8 cellular contexts compared by ENCODE assay signal in the genomic region with DNA sequence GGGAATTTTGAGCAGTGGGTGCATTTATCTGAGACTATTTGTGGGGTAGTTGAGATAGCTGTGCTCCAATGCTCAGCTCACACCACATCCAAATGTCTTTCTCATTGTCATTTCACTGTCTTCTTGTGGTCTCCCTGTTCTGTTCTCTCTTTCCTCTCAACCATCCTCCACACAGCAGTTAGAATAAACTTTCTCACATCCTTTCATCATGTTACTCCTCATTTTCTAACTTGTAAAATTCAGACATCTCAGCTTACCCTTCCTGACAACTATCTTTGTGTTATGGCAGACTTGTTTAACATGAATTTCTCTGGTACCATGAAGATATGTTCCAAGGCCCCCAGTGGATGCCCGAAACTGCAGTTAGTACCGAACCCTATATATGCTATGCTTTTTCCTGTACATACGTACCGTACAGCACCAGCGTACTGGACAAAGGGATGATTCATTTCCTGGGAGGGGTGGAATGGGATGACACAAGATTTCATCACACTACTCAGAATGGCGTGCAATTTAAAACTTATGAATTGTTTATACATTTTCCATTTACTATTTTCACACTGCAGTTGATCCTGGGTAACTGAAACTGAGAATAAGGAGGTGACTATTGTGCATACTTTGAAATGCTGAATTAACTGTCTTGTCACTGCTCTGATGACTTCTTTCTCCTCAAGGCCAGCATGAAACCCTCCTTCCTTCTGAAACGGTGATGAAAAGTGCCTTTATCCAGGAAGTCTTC.
DNase-seq lines count a peak whose midpoint lies in the region; ATAC-seq, FAIRE-seq and TF ChIP-seq lines count a peak whose summit lies in the region.

No MANE protein-coding gene starts in this region.

- H3K9me3 ChIP-seq in pancreas, result no peaks in the 10 kb centered on the region

- H3K4me3 Mint-ChIP-seq in IgD-negative memory B cell, result no peak overlapping the region

- H3K4me1 Mint-ChIP-seq in IgD-negative memory B cell, result peaks cover 13 to 23% (median 14%) of the 10 kb centered on the region in 3 donors

- whole genome bisulfite sequencing in pancreas, 2 donors, result 87 to 89% methylated on average over 7 of the region's 7 CpGs

- H3K27ac ChIP-seq in pancreas, result no peak overlapping the region

- H3K27me3 ChIP-seq in pancreas, result no peaks in the 10 kb centered on the region

- peaks cover 0 to under 1% (median 0%) of the 10 kb centered on the region in 3 donors for H3K9me3 Mint-ChIP-seq in IgD-negative memory B cell

- ATAC-seq in pancreas, result no peak

- H3K36me3 Mint-ChIP-seq in IgD-negative memory B cell, result peaks cover 8% of the 10 kb centered on the region

- H3K27ac Mint-ChIP-seq in IgD-negative memory B cell, result peak overlapping the region in 2 of 3 donors; percentile 48 to 76

- H3K4me1 ChIP-seq in pancreas, result no peaks in the 10 kb centered on the region

- TF ChIP-seq CTCF in fibroblast of pulmonary artery (IDR thresholded peaks at IDR 0.05; ENCODE audit: low read length, missing control alignments) (no peak), GM20000 (IDR thresholded peaks at IDR 0.05; ENCODE audit: extremely low read depth, missing control alignments) (no peak), pancreas (IDR thresholded peaks at IDR 0.05) (no peak)

- H3K4me3 ChIP-seq in fibroblast of pulmonary artery (replicated peaks; ENCODE audit: low read depth, low read length) (no peak overlapping the region), pancreas (no peak overlapping the region)

- peak; percentile 26 to 55 for DNase-seq in activated CD4-positive, alpha-beta T cell treated with anti-CD3 and anti-CD28 coated beads, Interleukin-2, amount 50 U/mL, for 24 hours (ENCODE audit: low read depth in 1 of 2, low spot score in 1 of 2)
- peak; percentile 92 for DNase-seq in fibroblast of pulmonary artery (ENCODE audit: low read depth)
- no peak for DNase-seq in NCI-H2227 treated with DMSO at 0.1 percent for 48 hours (lab: John Stamatoyannopoulos, UW)
- DNase-seq in cardiac septum (ENCODE audit: low spot score), result no peak
- no peak for DNase-seq in GM20000 (ENCODE audit: low spot score)
- no peak for DNase-seq in pancreas

- FAIRE-seq in A204.1 (lab: Jason Lieb, UNC) (peak; percentile 32), pancreas (lab: Jason Lieb, UNC) (no peak)

- H3K36me3 ChIP-seq in pancreas, result no peaks in the 10 kb centered on the region

- no peaks in the 10 kb centered on the region for H3K27me3 Mint-ChIP-seq in IgD-negative memory B cell

- intact Hi-C loops in cardiac septum (cut with DNase I), result no loop called here
- intact Hi-C loops in pancreas (cut with DNase I), result no loop called here

Comparison
In these comparisons a context has a peak if more than half of its experiments do, and no peak if none do; other contexts are left out.
1. DNase-seq: peak in activated CD4-positive, alpha-beta T cell treated with anti-CD3 and anti-CD28 coated beads, Interleukin-2, amount 50 U/mL, for 24 hours (2 of 2) and fibroblast of pulmonary artery (single experiment); none in NCI-H2227 treated with DMSO at 0.1 percent for 48 hours (single experiment), cardiac septum (single experiment), GM20000 (single experiment) and pancreas (0 of 6).